Comparison of ENCODE assay signal across 8 cellular contexts in the genomic region with DNA sequence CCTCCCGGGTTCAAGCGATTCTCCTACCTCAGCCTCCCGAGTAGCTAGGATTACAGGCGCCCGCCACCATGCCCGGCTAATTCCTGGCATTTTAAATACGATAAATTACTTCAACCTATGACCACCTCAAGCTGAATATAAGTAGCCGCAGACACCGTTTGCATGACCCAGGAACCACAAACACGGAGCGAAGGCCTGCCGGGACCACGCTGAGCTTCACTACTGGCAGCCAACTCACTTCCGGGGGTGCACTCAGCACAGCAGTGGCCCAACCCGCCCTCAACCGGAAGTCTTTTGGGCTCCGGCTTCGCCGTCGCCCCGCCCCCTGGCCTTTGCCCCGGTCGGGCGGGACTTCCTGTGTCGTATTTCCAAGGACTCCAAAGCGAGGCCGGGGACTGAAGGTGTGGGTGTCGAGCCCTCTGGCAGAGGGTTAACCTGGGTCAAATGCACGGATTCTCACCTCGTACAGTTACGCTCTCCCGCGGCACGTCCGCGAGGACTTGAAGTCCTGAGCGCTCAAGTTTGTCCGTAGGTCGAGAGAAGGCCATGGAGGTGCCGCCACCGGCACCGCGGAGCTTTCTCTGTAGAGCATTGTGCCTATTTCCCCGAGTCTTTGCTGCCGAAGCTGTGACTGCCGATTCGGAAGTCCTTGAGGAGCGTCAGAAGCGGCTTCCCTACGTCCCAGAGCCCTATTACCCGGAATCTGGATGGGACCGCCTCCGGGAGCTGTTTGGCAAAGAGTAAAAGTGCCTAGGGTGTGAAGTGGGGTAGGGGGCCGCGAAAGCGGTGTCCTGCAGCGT. TPM values are rescaled to one million over a fixed set of nuclear protein-coding genes. Genes with fewer than 3 reads are reported as not detected.
A peak's percentile ranks its signal among the peaks of the same experiment; 100 is the strongest.
DNase-seq lines count a peak whose midpoint lies in the region; ATAC-seq, FAIRE-seq and TF ChIP-seq lines count a peak whose summit lies in the region.

A gene with protein sequence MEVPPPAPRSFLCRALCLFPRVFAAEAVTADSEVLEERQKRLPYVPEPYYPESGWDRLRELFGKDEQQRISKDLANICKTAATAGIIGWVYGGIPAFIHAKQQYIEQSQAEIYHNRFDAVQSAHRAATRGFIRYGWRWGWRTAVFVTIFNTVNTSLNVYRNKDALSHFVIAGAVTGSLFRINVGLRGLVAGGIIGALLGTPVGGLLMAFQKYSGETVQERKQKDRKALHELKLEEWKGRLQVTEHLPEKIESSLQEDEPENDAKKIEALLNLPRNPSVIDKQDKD (plus strand): TSS at position 360 of the 800 bp plus-strand sequence. CDS start 187 bp downstream, at position 547.

- TF ChIP-seq CTCF in transverse colon (IDR thresholded peaks at IDR 0.05), result no peak

- ATAC-seq in HG02840 (IDR thresholded peaks at IDR 0.05; ENCODE audit: low FRiP score, unreplicated experiment) (peak; percentile 98), T-cell (replicated peaks in 1 of 4) (peak; percentile 98 to 99 (median 99))

- H3K4me3 Mint-ChIP-seq in T-cell, result peak within 1 kb of the TSS; percentile 93 to 100 (median 98)

- H2BK120ac ChIP-seq in trophoblast cell (ENCODE audit: insufficient read depth, low read length, poor library complexity), result peak within 1 kb of the TSS; percentile 76

- peak within 1 kb of the TSS; percentile 95 to 100 for H3K27ac Mint-ChIP-seq in T-cell

- H2AK5ac ChIP-seq in trophoblast cell (ENCODE audit: low read length), result peak within 1 kb of the TSS; percentile 37

- H3K27ac ChIP-seq in adipose tissue (ENCODE audit: low read depth, low read length) (peak within 1 kb of the TSS; percentile 30), trophoblast cell (ENCODE audit: low read depth, low read length) (peak within 1 kb of the TSS; percentile 72), transverse colon (peak within 1 kb of the TSS; percentile 92 to 99 (median 96))

- H3K36me3 ChIP-seq in trophoblast cell (ENCODE audit: control insufficient read depth in 1 of 2, insufficient read depth in 2 of 2, low read length in 2 of 2) (peaks cover 3% of the 10 kb centered on the region in 2 experiments), transverse colon (peaks cover 0 to 6% (median 0%) of the 10 kb centered on the region in 4 donors)

- WGBS in adipose tissue, 3 donors, result 0 to 1% (median 1%) methylated on average over 57 of the region's 57 CpGs
- no CpG with 5 or more reads among the region's 57 CpGs for WGBS in trophoblast cell (ENCODE audit: extremely low coverage, insufficient coverage, insufficient read length)
- WGBS in transverse colon (ENCODE audit: low coverage in 1 of 2), 2 donors, result 1% methylated on average over 47 of the region's 57 CpGs; no CpG with 5 or more reads in 1 of the 2 donors

- no peaks in the 10 kb centered on the region for H3K27me3 ChIP-seq in trophoblast cell (ENCODE audit: insufficient read depth, low read length)
- no peaks in the 10 kb centered on the region for H3K27me3 ChIP-seq in transverse colon

- peaks cover 5% of the 10 kb centered on the region in 2 experiments for H3K4me1 ChIP-seq in trophoblast cell (ENCODE audit: control insufficient read depth in 1 of 2, insufficient read depth in 2 of 2, low read length in 2 of 2)
- H3K4me1 ChIP-seq in transverse colon, result peaks cover 20 to 38% (median 25%) of the 10 kb centered on the region in 4 donors

- H3K14ac ChIP-seq in trophoblast cell (ENCODE audit: low read length), result peak within 1 kb of the TSS; percentile 88

- in situ Hi-C loops in transverse colon (cut with MboI; ENCODE audit: low pct_ligation_motif_present in 1 of 4, low pct_unique_long_range_greater_than_20kb in 1 of 4, low sequenced_read_pairs in 3 of 4), result loop anchor here in 2 of 4 donors (25.0 kb wide), 2 partner anchors 189 to 864 kb away; a partner anchor contains a TSS

- H3K27me3 Mint-ChIP-seq in T-cell, result no peaks in the 10 kb centered on the region

- peaks cover 6% of the 10 kb centered on the region for H3K79me2 ChIP-seq in trophoblast cell (ENCODE audit: control insufficient read depth, insufficient read depth, low read length, poor library complexity)

- no peak within 1 kb of the TSS for H2BK12ac ChIP-seq in trophoblast cell (ENCODE audit: low read length)

- H3K4me3 ChIP-seq in trophoblast cell (ENCODE audit: low read depth, low read length) (peak within 1 kb of the TSS; percentile 82), transverse colon (peak within 1 kb of the TSS; percentile 59 to 93 (median 78))

- H3K18ac ChIP-seq in trophoblast cell (ENCODE audit: low read length), result peak within 1 kb of the TSS; percentile 67

- H4K12ac ChIP-seq in trophoblast cell (ENCODE audit: low read depth, low read length), result peak within 1 kb of the TSS; percentile 85

- intact Hi-C loops in cardiac septum (cut with DNase I) (loop anchor here (1.0 to 5.0 kb wide), 2 partner anchors 35 to 179 kb away; a partner anchor contains a TSS), transverse colon (cut with DNase I; ENCODE audit: low total_unique reads) (no loop called here)

- H4K91ac ChIP-seq in trophoblast cell (ENCODE audit: low read depth, low read length), result peak within 1 kb of the TSS; percentile 88

- peak within 1 kb of the TSS; percentile 60 for H2BK5ac ChIP-seq in trophoblast cell (ENCODE audit: low read depth, low read length, poor library complexity)

- H3K4ac ChIP-seq in trophoblast cell (ENCODE audit: low read depth, low read length), result peak within 1 kb of the TSS; percentile 68

- peak within 1 kb of the TSS; percentile 92 for H2AFZ ChIP-seq in trophoblast cell (ENCODE audit: insufficient read depth, low read length, poor library complexity)

- H3K79me1 ChIP-seq in trophoblast cell (ENCODE audit: low read length), result peaks cover 5% of the 10 kb centered on the region

- peaks cover 32 to 40% (median 38%) of the 10 kb centered on the region in 3 donors for H3K4me1 Mint-ChIP-seq in T-cell

- no peak within 1 kb of the TSS for H3K23ac ChIP-seq in trophoblast cell (ENCODE audit: low read length)

- TF ChIP-seq POLR2A in GM12891 (IDR thresholded peaks at IDR 0.05; ENCODE audit: low read depth, low read length) (peak; percentile 95), transverse colon (IDR thresholded peaks at IDR 0.05) (peak; percentile 93)

- peak within 1 kb of the TSS; percentile 72 for H3K4me2 ChIP-seq in trophoblast cell (ENCODE audit: low read length)

- TF ChIP-seq EP300 in transverse colon (IDR thresholded peaks at IDR 0.05; ENCODE audit: low read depth), result no peak

- peak within 1 kb of the TSS; percentile 84 for H3K9ac ChIP-seq in trophoblast cell (ENCODE audit: low read length)

- POLR2A ChIA-PET in T-cell (lab: Charles Lee), result interaction anchor here (0.5 to 2.1 kb wide), 19 partner anchors 9 to 647 kb away, joined by 3 to 32 read pairs (median 4); a partner anchor contains a TSS

- DNase-seq in GM12891 (ENCODE audit: insufficient read length, low spot score) (peak; percentile 85), NCI-H1436 treated with DMSO at 0.1 percent for 48 hours (lab: John Stamatoyannopoulos, UW) (peak; percentile 90), T-cell (peak; percentile 94 to 99 (median 98)), cardiac septum (ENCODE audit: low spot score) (peak; percentile 99), trophoblast cell (peak; percentile 99), transverse colon (peak; percentile 98)

- no peaks in the 10 kb centered on the region for H3K9me3 Mint-ChIP-seq in T-cell

- H3K36me3 Mint-ChIP-seq in T-cell, result peaks cover 1% of the 10 kb centered on the region

- CTCF ChIA-PET in T-cell (lab: Charles Lee), result interaction anchor here (0.5 to 1.6 kb wide), 8 partner anchors 10 to 597 kb away, joined by 3 to 10 read pairs (median 4); no protein-coding TSS in a partner anchor

- peak within 1 kb of the TSS; percentile 92 for H4K8ac ChIP-seq in trophoblast cell (ENCODE audit: low read depth, low read length)

- FAIRE-seq in GM12891 (lab: Jason Lieb, UNC), result peak; percentile 96

- H3K9me3 ChIP-seq in trophoblast cell (ENCODE audit: insufficient read depth, low read depth, low read length) (no peaks in the 10 kb centered on the region), transverse colon (no peaks in the 10 kb centered on the region)

TF ChIP-seq in GM12891, 5 proteins besides CTCF, POLR2A, EP300 and RAD21:
- TF ChIP-seq POU2F2 (IDR thresholded peaks at IDR 0.05; ENCODE audit: low read depth, low read length) (peak; percentile 79), POLR2AphosphoS5 (IDR thresholded peaks at IDR 0.05; ENCODE audit: low read depth, low read length) (peak; percentile 95), TAF1 (IDR thresholded peaks at IDR 0.05; ENCODE audit: low read depth, low read length) (peak; percentile 85), SPI1 (IDR thresholded peaks at IDR 0.05; ENCODE audit: low read depth, low read length) (peak; percentile 36; the same call in 1 of the 2 replicates), PAX5 (IDR thresholded peaks at IDR 0.05; ENCODE audit: insufficient read depth, low read length, severe bottlenecking) (peak; percentile 4)

RNA-seq across cellular contexts. Expression of the gene that starts here (rescaled TPM):
- 36.8 TPM for polyA plus RNA-seq in GM12891 (2012; ENCODE audit: low read depth, missing spikeins)
- total RNA-seq in T-cell (10 to 100 TPM; 35.9 to 74.3 (median 68.0) TPM), cardiac septum (211 TPM), transverse colon (10 to 100 TPM; 25.7 to 50.8 (median 35.0) TPM)
- polyA plus RNA-seq in adipose tissue, result 10 to 100 TPM; 39.2 to 85.7 (median 76.3) TPM
- polyA plus RNA-seq in trophoblast cell (2013), result 65.8 and 68.7 TPM in 2 replicates

Comparison
In these comparisons a context has a peak if more than half of its experiments do, and no peak if none do; other contexts are left out.
1. Peak in every context shown above with its lines: DNase-seq, ATAC-seq, H3K4me3 ChIP-seq and H3K27ac ChIP-seq.
2. H3K27ac ChIP-seq: peak in every context shown above with its lines; median percentile 96 in transverse colon; 72 in trophoblast cell; 30 in adipose tissue.